Comparison of ENCODE assay signal across 23 cellular contexts in genomic region chr5:81989204-81989603, GRCh38.
"Had no signal": no experiment of that assay in that cellular context is flagged by ENCODE, and none has a peak within 500 bp of the region (broad histone marks: within the 10 kb centered on the region; RNA-seq: fewer than 3 reads in every experiment).

No MANE protein-coding gene starts in this region.

- H3K27ac ChIP-seq: HL-60, RWPE1 had no signal

- DNase-seq: KBM-7, MV-4-11, NCI-H1048, NCI-H1105, NCI-H1417, NCI-H1436 treated with DMSO at 0.1 percent for 48 hours, NCI-H1694, NCI-H1930, NCI-H2081, NCI-H2171, NCI-H226, NCI-H446, NCI-H510A, NCI-H524 treated with DMSO at 0.1 percent for 48 hours, NCI-H69, NCI-H774, PC-3, SHP77, SK-N-SH, SW 1271 had no signal

- H3K4me2 ChIP-seq: SK-N-SH had no signal

- H3K9me2 ChIP-seq: SK-N-SH had no signal

- ATAC-seq: Panc1, PC-3 had no signal

- H3K9me3 ChIP-seq: SK-N-SH had no signal
